Comparison of ENCODE assay signal across 8 cellular contexts in the genomic region with DNA sequence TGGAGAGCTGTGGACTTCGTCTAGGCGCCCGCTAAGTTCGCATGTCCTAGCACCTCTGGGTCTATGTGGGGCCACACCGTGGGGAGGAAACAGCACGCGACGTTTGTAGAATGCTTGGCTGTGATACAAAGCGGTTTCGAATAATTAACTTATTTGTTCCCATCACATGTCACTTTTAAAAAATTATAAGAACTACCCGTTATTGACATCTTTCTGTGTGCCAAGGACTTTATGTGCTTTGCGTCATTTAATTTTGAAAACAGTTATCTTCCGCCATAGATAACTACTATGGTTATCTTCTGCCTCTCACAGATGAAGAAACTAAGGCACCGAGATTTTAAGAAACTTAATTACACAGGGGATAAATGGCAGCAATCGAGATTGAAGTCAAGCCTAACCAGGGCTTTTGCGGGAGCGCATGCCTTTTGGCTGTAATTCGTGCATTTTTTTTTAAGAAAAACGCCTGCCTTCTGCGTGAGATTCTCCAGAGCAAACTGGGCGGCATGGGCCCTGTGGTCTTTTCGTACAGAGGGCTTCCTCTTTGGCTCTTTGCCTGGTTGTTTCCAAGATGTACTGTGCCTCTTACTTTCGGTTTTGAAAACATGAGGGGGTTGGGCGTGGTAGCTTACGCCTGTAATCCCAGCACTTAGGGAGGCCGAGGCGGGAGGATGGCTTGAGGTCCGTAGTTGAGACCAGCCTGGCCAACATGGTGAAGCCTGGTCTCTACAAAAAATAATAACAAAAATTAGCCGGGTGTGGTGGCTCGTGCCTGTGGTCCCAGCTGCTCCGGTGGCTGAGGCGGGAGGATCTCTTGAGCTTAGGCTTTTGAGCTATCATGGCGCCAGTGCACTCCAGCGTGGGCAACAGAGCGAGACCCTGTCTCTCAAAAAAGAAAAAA. TPM values are rescaled to one million over a fixed set of nuclear protein-coding genes. Genes with fewer than 3 reads are reported as not detected.
DNase-seq lines count a peak whose midpoint lies in the region; ATAC-seq and TF ChIP-seq lines count a peak whose summit lies in the region.

No MANE protein-coding gene starts in this region.

- ATAC-seq in HG03342 (IDR thresholded peaks at IDR 0.05; ENCODE audit: unreplicated experiment) (peak; percentile 1), HG03025 (IDR thresholded peaks at IDR 0.05; ENCODE audit: low FRiP score, unreplicated experiment) (no peak)
- peak; percentile 47 to 58 for ATAC-seq in natural killer cell treated with Interleukin-12 subunit alpha and Interleukin-12 subunit beta and Interleukin-15 and Interleukin-18, amount 100 ng/mL, for 72 hours

- TF ChIP-seq CTCF in transverse colon (IDR thresholded peaks at IDR 0.05), result no peak

- H3K27ac Mint-ChIP-seq in natural killer cell treated with Interleukin-12 subunit alpha and Interleukin-12 subunit beta and Interleukin-15 and Interleukin-18, amount 100 ng/mL, for 72 hours, result peak overlapping the region; percentile 99

- H3K9me3 Mint-ChIP-seq in natural killer cell treated with Interleukin-12 subunit alpha and Interleukin-12 subunit beta and Interleukin-15 and Interleukin-18, amount 100 ng/mL, for 72 hours, result no peaks in the 10 kb centered on the region

- peak overlapping the region; percentile 96 for H3K4me3 Mint-ChIP-seq in natural killer cell treated with Interleukin-12 subunit alpha and Interleukin-12 subunit beta and Interleukin-15 and Interleukin-18, amount 100 ng/mL, for 72 hours

- H3K4me1 ChIP-seq in transverse colon, result peaks cover 12 to 75% (median 29%) of the 10 kb centered on the region in 4 donors

- in situ Hi-C loops in transverse colon (cut with MboI; ENCODE audit: low pct_ligation_motif_present in 1 of 4, low pct_unique_long_range_greater_than_20kb in 1 of 4, low sequenced_read_pairs in 3 of 4), result no loop called here

- H3K27me3 Mint-ChIP-seq in natural killer cell treated with Interleukin-12 subunit alpha and Interleukin-12 subunit beta and Interleukin-15 and Interleukin-18, amount 100 ng/mL, for 72 hours, result no peaks in the 10 kb centered on the region

- peak overlapping the region; percentile 77 to 95 (median 82) for H3K4me3 ChIP-seq in transverse colon

- TF ChIP-seq EP300 in transverse colon (IDR thresholded peaks at IDR 0.05; ENCODE audit: low read depth), result no peak

- intact Hi-C loops in transverse colon (cut with DNase I; ENCODE audit: low total_unique reads), result no loop called here

- H3K36me3 Mint-ChIP-seq in natural killer cell treated with Interleukin-12 subunit alpha and Interleukin-12 subunit beta and Interleukin-15 and Interleukin-18, amount 100 ng/mL, for 72 hours, result peaks cover 59% of the 10 kb centered on the region

- H3K36me3 ChIP-seq in transverse colon, result peaks cover 0 to 23% (median 10%) of the 10 kb centered on the region in 4 donors

- peaks cover 60 to 63% of the 10 kb centered on the region in 2 donors for H3K4me1 Mint-ChIP-seq in natural killer cell treated with Interleukin-12 subunit alpha and Interleukin-12 subunit beta and Interleukin-15 and Interleukin-18, amount 100 ng/mL, for 72 hours (ENCODE audit: low read depth in 2 of 2)

- peak; percentile 76 for TF ChIP-seq POLR2A in transverse colon (IDR thresholded peaks at IDR 0.05)

- peak overlapping the region; percentile 99 for H3K27ac ChIP-seq in transverse colon

- no peaks in the 10 kb centered on the region for H3K27me3 ChIP-seq in transverse colon

- no peaks in the 10 kb centered on the region for H3K9me3 ChIP-seq in transverse colon

- DNase-seq in DMS79 (lab: John Stamatoyannopoulos, UW), result peak; percentile 24
- DNase-seq in RPMI7951 (ENCODE audit: low read depth), result peak; percentile 93
- DNase-seq in activated gamma-delta T cell treated with anti-CD3 and anti-CD28 coated beads, Interleukin-2, amount 50 U/mL, for 16 hours (ENCODE audit: low read depth), result peak; percentile 57
- DNase-seq in fibroblast of the conjunctiva (ENCODE audit: low read depth), result peak; percentile 84
- DNase-seq in natural killer cell treated with Interleukin-12 subunit alpha and Interleukin-12 subunit beta and Interleukin-15 and Interleukin-18, amount 100 ng/mL, for 72 hours (ENCODE audit: low spot score), result peak; percentile 74
- DNase-seq in transverse colon, result peak; percentile 80

- 1 to 3% methylated on average over 14 to 35 of the region's 35 CpGs for WGBS in transverse colon (ENCODE audit: low coverage in 1 of 2), 2 donors

RNA-seq across cellular contexts. Expression of gene B2M, which starts 1.0 kb away (rescaled TPM):
- total RNA-seq in RPMI7951 (2014; rRNA removed; shearing (Covaris generic)), result 9,682 and 10,210 TPM in 2 replicates
- 1,000 to 10,000 TPM; 2,989 to 7,967 TPM for total RNA-seq in natural killer cell treated with Interleukin-12 subunit alpha and Interleukin-12 subunit beta and Interleukin-15 and Interleukin-18, amount 100 ng/mL, for 72 hours
- total RNA-seq in transverse colon, result 1,000 to 10,000 TPM; 1,352 to 7,131 (median 5,706) TPM

RNA-seq across cellular contexts. Expression of gene PATL2, which starts 1.2 kb away (rescaled TPM):
- 0.20 and 1.1 TPM in 2 replicates for total RNA-seq in RPMI7951 (2014; rRNA removed; shearing (Covaris generic))
- total RNA-seq in natural killer cell treated with Interleukin-12 subunit alpha and Interleukin-12 subunit beta and Interleukin-15 and Interleukin-18, amount 100 ng/mL, for 72 hours, result 10 to 100 TPM; 13.0 to 19.1 TPM
- 10 to 100 TPM in 1 of 4 donors, 1 to 10 TPM in 3; 3.0 to 40.0 (median 4.4) TPM for total RNA-seq in transverse colon

RNA-seq across cellular contexts. Expression of gene TRIM69, which starts 24.0 kb away (rescaled TPM):
- total RNA-seq in RPMI7951 (2014; rRNA removed; shearing (Covaris generic)), result 10.5 and 13.9 TPM in 2 replicates
- 10 to 100 TPM; 28.8 to 33.9 TPM for total RNA-seq in natural killer cell treated with Interleukin-12 subunit alpha and Interleukin-12 subunit beta and Interleukin-15 and Interleukin-18, amount 100 ng/mL, for 72 hours
- 10 to 100 TPM in 3 of 4 donors, 1 to 10 TPM in 1; 5.6 to 17.3 (median 13.7) TPM for total RNA-seq in transverse colon

RNA-seq across cellular contexts. Expression of gene SPG11, which starts 48.9 kb away (rescaled TPM):
- total RNA-seq in RPMI7951 (2014; rRNA removed; shearing (Covaris generic)), result 44.6 and 50.5 TPM in 2 replicates
- 100 to 1,000 TPM in 1 of 2 donors, 10 to 100 TPM in 1; 86.2 to 114 TPM for total RNA-seq in natural killer cell treated with Interleukin-12 subunit alpha and Interleukin-12 subunit beta and Interleukin-15 and Interleukin-18, amount 100 ng/mL, for 72 hours
- total RNA-seq in transverse colon, result 100 to 1,000 TPM in 2 of 4 donors, 10 to 100 TPM in 2; 79.7 to 149 (median 103) TPM

Comparison
In these comparisons a context has a peak if more than half of its experiments do, and no peak if none do; other contexts are left out.
1. DNase-seq: peak in every context shown above with its lines; median percentile 93 in RPMI7951; 84 in fibroblast of the conjunctiva; 80 in transverse colon; 74 in natural killer cell treated with Interleukin-12 subunit alpha and Interleukin-12 subunit beta and Interleukin-15 and Interleukin-18, amount 100 ng/mL, for 72 hours; 57 in activated gamma-delta T cell treated with anti-CD3 and anti-CD28 coated beads, Interleukin-2, amount 50 U/mL, for 16 hours; 24 in DMS79.